8 cellular contexts compared by ENCODE assay signal in genomic region chr15:68578175-68578959, GRCh38. TPM values are rescaled to one million over a fixed set of nuclear protein-coding genes. Genes with fewer than 3 reads are reported as not detected.
A peak's percentile ranks its signal among the peaks of the same experiment; 100 is the strongest.
DNase-seq lines count a peak whose midpoint lies in the region; ATAC-seq and TF ChIP-seq lines count a peak whose summit lies in the region.

No MANE protein-coding gene starts in this region.

- peak overlapping the region; percentile 50 for H3K56ac ChIP-seq in IMR-90 (ENCODE audit: extremely low read depth, insufficient read depth, low read length)

- peak overlapping the region in 1 of 8 donors; percentile 52 for H3K27ac Mint-ChIP-seq in CD8-positive, alpha-beta memory T cell

- H3K9ac ChIP-seq in IMR-90 (ENCODE audit: low read depth, low read length) = peak overlapping the region; percentile 62

- POLR2A ChIA-PET in CD8-positive, alpha-beta memory T cell (lab: Charles Lee) = no interaction called here
- POLR2A ChIA-PET in IMR-90 (lab: Charles Lee; ENCODE audit: unreplicated experiment) = no interaction called here

- no peak overlapping the region for H3K18ac ChIP-seq in IMR-90 (ENCODE audit: low read depth, low read length)

- no TSS peak for BruUV-seq in IMR-90 (replicated peaks; lab: Mats Ljungman, UMichigan)

- no peaks in the 10 kb centered on the region for H4K20me1 ChIP-seq in IMR-90 (ENCODE audit: insufficient read depth, low read length)

- no peaks in the 10 kb centered on the region for H3K9me3 ChIP-seq in CD8-positive, alpha-beta memory T cell (ENCODE audit: low read length)
- H3K9me3 ChIP-seq in IMR-90 (ENCODE audit: control insufficient read depth, insufficient read depth, low read length) = no peaks in the 10 kb centered on the region

- no peak for DNase-seq in CD8-positive, alpha-beta memory T cell
- DNase-seq in IMR-90 (peak; percentile 71), dorsolateral prefrontal cortex (peak; percentile 72 to 89 (median 80)), left kidney (ENCODE audit: low read depth, low spot score) (peak; percentile 83), T-helper 9 cell (no peak), GM19238 (ENCODE audit: insufficient read length, low spot score) (no peak)
- peak; percentile 16 for DNase-seq in stimulated activated CD4-positive, alpha-beta T cell treated with anti-CD3 and anti-CD28 coated beads, Interleukin-1b, Interleukin-23, amount 100 ng/mL, for 48 hours

- peaks cover 0 to 2% (median 0%) of the 10 kb centered on the region in 5 donors for H3K9me3 Mint-ChIP-seq in CD8-positive, alpha-beta memory T cell

- CTCF ChIA-PET in CD8-positive, alpha-beta memory T cell (lab: Charles Lee) = no interaction called here
- CTCF ChIA-PET in IMR-90 (lab: Yijun Ruan, JAX) = no interaction called here

- H3K4me3 ChIP-seq in CD8-positive, alpha-beta memory T cell (ENCODE audit: low read length) = peak overlapping the region; percentile 59
- H3K4me3 ChIP-seq in IMR-90 (ENCODE audit: insufficient read depth, low read depth, low read length) = peak overlapping the region; percentile 58
- peak overlapping the region; percentile 54 to 89 (median 77) for H3K4me3 ChIP-seq in dorsolateral prefrontal cortex

- H4K91ac ChIP-seq in IMR-90 (ENCODE audit: insufficient read depth, low read depth, low read length) = peak overlapping the region; percentile 4

- peak; percentile 86 for ATAC-seq in IMR-90 (ENCODE audit: low read depth)

- in situ Hi-C loops in IMR-90 (cut with MboI; ENCODE audit: low sequenced_read_pairs) = no loop called here

- peak overlapping the region; percentile 81 for H2AK9ac ChIP-seq in IMR-90 (replicated peaks; ENCODE audit: low read depth, low read length, poor library complexity)

- peaks cover 7% of the 10 kb centered on the region for H3K4me1 ChIP-seq in CD8-positive, alpha-beta memory T cell (ENCODE audit: insufficient read depth, low read length)
- H3K4me1 ChIP-seq in IMR-90 (ENCODE audit: control insufficient read depth, insufficient read depth, low read length) = peaks cover 7% of the 10 kb centered on the region

- peak overlapping the region; percentile 95 for H3K4me2 ChIP-seq in IMR-90 (ENCODE audit: low read depth, low read length)

- no peaks in the 10 kb centered on the region for H3K36me3 Mint-ChIP-seq in CD8-positive, alpha-beta memory T cell

- peak overlapping the region; percentile 34; the same call in 1 of the 3 replicates for H2BK15ac ChIP-seq in IMR-90 (ENCODE audit: low read depth, low read length)

- intact Hi-C loops in IMR-90 (cut with micrococcal nuclease) (loop anchor here (1.0 kb wide), 2 partner anchors 96 to 272 kb away; no protein-coding TSS in a partner anchor), dorsolateral prefrontal cortex (cut with DNase I) (loop anchor here (1.0 to 5.0 kb wide), 6 partner anchors 36 to 96 kb away; no protein-coding TSS in a partner anchor)

- peak; percentile 26; the same call in 1 of the 2 replicates for TF ChIP-seq POLR2A in IMR-90 (IDR thresholded peaks at IDR 0.05; ENCODE audit: low read depth, low read length)

- peak; percentile 81 for TF ChIP-seq RAD21 in IMR-90 (IDR thresholded peaks at IDR 0.05; ENCODE audit: low read length)

- peak overlapping the region; percentile 35 for H3K4ac ChIP-seq in IMR-90 (ENCODE audit: low read depth, low read length)

- peak overlapping the region; percentile 53 to 71 for H4K8ac ChIP-seq in IMR-90 (ENCODE audit: low read depth in 2 of 2, low read length in 2 of 2)

- peaks cover 15 to 41% of the 10 kb centered on the region in 2 experiments; a peak in 3 of 4 replicates for H3K79me1 ChIP-seq in IMR-90 (ENCODE audit: low read depth in 1 of 2, low read length in 2 of 2)

- no peak overlapping the region for H3K27ac ChIP-seq in CD8-positive, alpha-beta memory T cell (ENCODE audit: low read depth, low read length)
- H3K27ac ChIP-seq in IMR-90 (ENCODE audit: insufficient read depth, low read length) (peak overlapping the region; percentile 8; the same call in 1 of the 2 replicates), VCaP (peak overlapping the region; percentile 87), dorsolateral prefrontal cortex (peak overlapping the region; percentile 65 to 98 (median 96))

- peaks cover 7 to 16% (median 8%) of the 10 kb centered on the region in 3 donors for H3K4me1 Mint-ChIP-seq in CD8-positive, alpha-beta memory T cell

- peaks cover 31% of the 10 kb centered on the region for H3K27me3 ChIP-seq in CD8-positive, alpha-beta memory T cell (ENCODE audit: insufficient read depth, low read length, poor library complexity, severe bottlenecking)
- peaks cover 2% of the 10 kb centered on the region for H3K27me3 ChIP-seq in IMR-90 (ENCODE audit: control insufficient read depth, insufficient read depth, low read length)
- no peaks in the 10 kb centered on the region for H3K27me3 ChIP-seq in dorsolateral prefrontal cortex

- H2BK5ac ChIP-seq in IMR-90 (ENCODE audit: low read depth, low read length, poor library complexity, severe bottlenecking) = no peak overlapping the region

- H4K5ac ChIP-seq in IMR-90 (ENCODE audit: low read depth, low read length) = peak overlapping the region; percentile 14

- no peak overlapping the region for H2BK20ac ChIP-seq in IMR-90 (ENCODE audit: low read depth, low read length)

- peaks cover 6% of the 10 kb centered on the region for H3K9me1 ChIP-seq in IMR-90 (ENCODE audit: insufficient read depth, low read length)

- dilution Hi-C loops in IMR-90 (cut with HindIII; ENCODE audit: low sequenced_read_pairs, unreplicated experiment) = no loop called here

- WGBS in IMR-90 (ENCODE audit: extremely low coverage in 2 of 2, insufficient read length in 1 of 2), 2 experiments = 1% methylated on average over 35 of the region's 78 CpGs; no CpG with 5 or more reads in 1 of the 2 experiments

- H3K36me3 ChIP-seq in CD8-positive, alpha-beta memory T cell (ENCODE audit: insufficient read depth, low read length) = no peaks in the 10 kb centered on the region
- no peaks in the 10 kb centered on the region for H3K36me3 ChIP-seq in IMR-90 (ENCODE audit: control insufficient read depth, insufficient read depth, low read length)

- peak overlapping the region; percentile 64 for H3K23ac ChIP-seq in IMR-90 (ENCODE audit: low read depth, low read length)

- H2AFZ ChIP-seq in IMR-90 (replicated peaks; ENCODE audit: low read length, poor library complexity) = peak overlapping the region; percentile 86

- H3K27me3 Mint-ChIP-seq in CD8-positive, alpha-beta memory T cell = peaks cover 44 to 67% of the 10 kb centered on the region in 2 donors

- peak overlapping the region; percentile 47 to 86 (median 80) for H3K4me3 Mint-ChIP-seq in CD8-positive, alpha-beta memory T cell

- peak overlapping the region; percentile 17 for H3K14ac ChIP-seq in IMR-90 (replicated peaks; ENCODE audit: low read depth, low read length)

- H2AK5ac ChIP-seq in IMR-90 (ENCODE audit: low read depth, low read length) = peak overlapping the region; percentile 70; the same call in 1 of the 2 replicates

- peak overlapping the region; percentile 7 for H2BK120ac ChIP-seq in IMR-90 (ENCODE audit: low read depth, low read length)

- TF ChIP-seq CTCF in IMR-90 (conservative IDR thresholded peaks at IDR 0.05; ENCODE audit: low read depth, low read length) (peak; percentile 68), VCaP (conservative IDR thresholded peaks at IDR 0.05) (peak; percentile 66), dorsolateral prefrontal cortex (IDR thresholded peaks at IDR 0.05 in 54 of 56, conservative IDR thresholded peaks at IDR 0.05 in 2 of 56; ENCODE audit: low read depth in 1 of 56, partially characterized antibody in 56 of 56) (peak in 55 of 56 donors; percentile 49 to 94 (median 74))

TF ChIP-seq in IMR-90, 13 proteins besides CTCF, POLR2A, EP300 and RAD21:
- TF ChIP-seq, protein P1, sequence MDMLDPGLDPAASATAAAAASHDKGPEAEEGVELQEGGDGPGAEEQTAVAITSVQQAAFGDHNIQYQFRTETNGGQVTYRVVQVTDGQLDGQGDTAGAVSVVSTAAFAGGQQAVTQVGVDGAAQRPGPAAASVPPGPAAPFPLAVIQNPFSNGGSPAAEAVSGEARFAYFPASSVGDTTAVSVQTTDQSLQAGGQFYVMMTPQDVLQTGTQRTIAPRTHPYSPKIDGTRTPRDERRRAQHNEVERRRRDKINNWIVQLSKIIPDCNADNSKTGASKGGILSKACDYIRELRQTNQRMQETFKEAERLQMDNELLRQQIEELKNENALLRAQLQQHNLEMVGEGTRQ (IDR thresholded peaks at IDR 0.05; ENCODE audit: low read depth, low read length) = no peak
- TF ChIP-seq BHLHE40 (IDR thresholded peaks at IDR 0.05; ENCODE audit: low read depth, low read length) (no peak), MAFK (IDR thresholded peaks at IDR 0.05; ENCODE audit: low read depth, low read length) (no peak), MXI1 (IDR thresholded peaks at IDR 0.05; ENCODE audit: borderline replicate concordance, low read depth, low read length) (peak; percentile 53; the same call in 1 of the 2 replicates), MAZ (IDR thresholded peaks at IDR 0.05; ENCODE audit: borderline replicate concordance, low read depth, low read length) (peak; percentile 26; the same call in 1 of the 2 replicates), SMC3 (IDR thresholded peaks at IDR 0.05; ENCODE audit: low read depth, low read length) (peak; percentile 73), ELK1 (IDR thresholded peaks at IDR 0.05; ENCODE audit: borderline replicate concordance, low read depth, low read length) (no peak), CEBPB (IDR thresholded peaks at IDR 0.05; ENCODE audit: low read depth, low read length) (no peak), FOS (IDR thresholded peaks at IDR 0.05; ENCODE audit: low read depth, low read length) (no peak), CHD1 (IDR thresholded peaks at IDR 0.05; ENCODE audit: low read depth, low read length) (no peak), NFE2L2 (IDR thresholded peaks at IDR 0.05; ENCODE audit: low read depth, low read length) (no peak), RCOR1 (IDR thresholded peaks at IDR 0.05; ENCODE audit: insufficient replicate concordance, low read length) (no peak)
TF ChIP-seq in IMR-90: peak in this region for 3.

RNA-seq across cellular contexts. Expression of gene CORO2B, which starts 0.4 kb away (rescaled TPM):
- total RNA-seq in CD8-positive, alpha-beta memory T cell = not detected
- polyA plus RNA-seq in CD8-positive, alpha-beta memory T cell = not detected
- total RNA-seq in IMR-90 (2012; rRNA removed) = 9.3 and 9.7 TPM in 2 replicates
- 39.3 and 43.2 TPM in 2 replicates for polyA plus RNA-seq in IMR-90 (2012; rRNA removed)
- polyA plus RNA-seq in IMR-90 (2012; cell fraction: cytosol; rRNA removed) = 29.1 and 32.4 TPM in 2 replicates
- 24.4 and 27.5 TPM in 2 replicates for polyA plus RNA-seq in IMR-90 (2012; cell fraction: nucleus; rRNA removed; ENCODE audit: low replicate concordance)
- 100 to 1,000 TPM in 88 of 120 experiments, 10 to 100 TPM in 32; 75.5 to 144 (median 107) TPM for total RNA-seq in dorsolateral prefrontal cortex

Comparison
In these comparisons a context has a peak if more than half of its experiments do, and no peak if none do; other contexts are left out.
1. DNase-seq: peak in IMR-90 (single experiment), dorsolateral prefrontal cortex (10 of 10), left kidney (single experiment) and stimulated activated CD4-positive, alpha-beta T cell treated with anti-CD3 and anti-CD28 coated beads, Interleukin-1b, Interleukin-23, amount 100 ng/mL, for 48 hours (single experiment); none in CD8-positive, alpha-beta memory T cell (0 of 5), T-helper 9 cell (single experiment) and GM19238 (single experiment).
2. RNA of gene CORO2B, which starts 0.4 kb away (total RNA-seq): 75.5 to 144 TPM in dorsolateral prefrontal cortex and 9.3 to 9.7 TPM in IMR-90; not detected in CD8-positive, alpha-beta memory T cell; every median in the first group is over 10 times any median in the second.
3. Peak in every context shown above with its lines, with median percentiles within 50 percentile points of each other: H3K4me3 ChIP-seq and CTCF ChIP-seq.